Comparison of ENCODE assay signal across 21 cellular contexts in the genomic region with DNA sequence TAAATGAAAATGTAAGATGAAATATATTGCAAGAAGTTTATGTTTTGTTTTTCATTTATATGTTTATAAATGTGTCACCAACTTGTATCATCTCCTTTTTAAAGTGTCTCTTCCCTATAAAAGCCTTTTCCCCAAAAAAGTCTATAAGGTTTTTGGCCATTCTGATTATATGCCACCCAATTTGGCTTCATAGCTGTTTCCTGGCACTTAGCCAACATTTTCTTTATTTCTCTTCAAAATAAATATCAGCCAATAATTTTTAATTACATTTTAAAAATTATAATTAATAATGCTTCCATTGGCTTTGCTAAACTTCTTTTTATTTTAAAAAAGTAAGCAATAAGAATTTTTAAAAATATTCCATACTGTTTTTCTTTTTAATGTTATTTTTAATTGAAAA.
"Had no signal": no experiment of that assay in that cellular context is flagged by ENCODE, and none has a peak within 500 bp of the region (broad histone marks: within the 10 kb centered on the region; RNA-seq: fewer than 3 reads in every experiment).

No MANE protein-coding gene starts in this region.

- DNase-seq: IMR-90, NCI-H1092, NCI-H1105 treated with DMSO at 0.1 percent for 48 hours, NCI-H1417 treated with DMSO at 0.1 percent for 48 hours, NCI-H146, NCI-H1694 treated with DMSO at 0.1 percent for 48 hours, NCI-H1930, NCI-H2081, NCI-H2171 treated with DMSO at 0.1 percent for 48 hours, NCI-H345, NCI-H446 treated with DMSO at 0.1 percent for 48 hours, NCI-H510A treated with DMSO at 0.1 percent for 48 hours, NCI-H526, NCI-H82, Right ventricle myocardium superior, RPMI8226, SIG-M5 had no signal

- H3K27ac ChIP-seq: SJSA1, SK-N-MC had no signal

- H3K4me3 ChIP-seq: SJSA1, SK-N-MC had no signal

- FAIRE-seq: HepG2, RCC 7860 had no signal

- H3K27me3 ChIP-seq: SJSA1 had no signal

- ATAC-seq: HepG2 had no signal

- H3K4me1 ChIP-seq: SJSA1 had no signal
